Comparison of ENCODE assay signal across 23 cellular contexts in the genomic region with DNA sequence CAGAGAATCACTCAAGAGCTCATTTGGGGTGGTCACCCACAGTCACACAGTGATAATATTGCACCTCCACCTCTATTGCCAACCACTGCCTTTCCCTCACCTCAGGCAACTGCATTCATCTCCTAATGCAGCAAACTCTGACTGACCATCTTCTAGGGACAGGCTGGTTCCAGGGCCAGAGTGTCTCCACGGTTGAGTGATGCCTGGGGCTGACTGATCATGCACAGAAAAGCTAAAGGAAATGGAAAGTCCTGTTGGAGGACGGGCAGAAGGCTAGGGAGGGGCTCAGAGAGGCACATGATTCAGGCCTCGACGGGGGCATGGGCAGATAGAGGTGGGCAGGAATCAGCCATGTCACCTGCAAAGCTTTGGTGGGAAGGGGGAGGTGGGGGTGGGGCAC.
DNase-seq lines count a peak whose midpoint lies in the region; ATAC-seq, FAIRE-seq and TF ChIP-seq lines count a peak whose summit lies in the region.
"Had no signal": no experiment of that assay in that cellular context is flagged by ENCODE, and none has a peak within 500 bp of the region (broad histone marks: within the 10 kb centered on the region; RNA-seq: fewer than 3 reads in every experiment).

No MANE protein-coding gene starts in this region.

- no peak for TF ChIP-seq EP300 in H1 (IDR thresholded peaks at IDR 0.05; ENCODE audit: borderline replicate concordance in 1 of 2, low read depth in 2 of 2, low read length in 2 of 2)

- H4K8ac ChIP-seq in H1 (ENCODE audit: extremely low read depth, insufficient read depth, low read length) (no peak overlapping the region), neuronal stem cell (ENCODE audit: low read depth, low read length) (no peak overlapping the region)

- POLR2A ChIA-PET in H1 (lab: Charles Lee; ENCODE audit: partially characterized antibody), result no interaction called here

- WGBS in H1 (ENCODE audit: extremely low coverage in 1 of 2, insufficient coverage in 1 of 2, insufficient read length in 1 of 2, insufficient replicate concordance in 2 of 2, low coverage in 1 of 2, low lambda C conversion rate in 2 of 2, missing lambda C conversion rate in 1 of 2), 2 experiments, result 94% methylated on average over 4 of the region's 4 CpGs; no CpG with 5 or more reads in 1 of the 2 experiments
- WGBS in neuronal stem cell (ENCODE audit: extremely low coverage in 2 of 2, insufficient read length in 2 of 2, insufficient replicate concordance in 1 of 2), 2 donors, result no CpG with 5 or more reads among the region's 4 CpGs

- H3K27ac ChIP-seq in BLaER1, result peak overlapping the region; percentile 30; the same call in 1 of the 2 replicates
- peak overlapping the region; percentile 82 for H3K27ac ChIP-seq in Karpas-422 (ENCODE audit: low read length)
- H3K27ac ChIP-seq in H1 (ENCODE audit: low read depth, low read length), result no peak overlapping the region
- H3K27ac ChIP-seq in neuronal stem cell (replicated peaks; ENCODE audit: low read length), result no peak overlapping the region
- no peak overlapping the region for H3K27ac ChIP-seq in coronary artery
- H3K27ac ChIP-seq: HL-60 had no signal

- no peak for TF ChIP-seq POLR2A in H1 (IDR thresholded peaks at IDR 0.05; ENCODE audit: control extremely low read depth in 1 of 2, low read depth in 2 of 2, low read length in 2 of 2)

- H3K18ac ChIP-seq in H1 (ENCODE audit: extremely low read depth, low read length) (no peak overlapping the region), neuronal stem cell (ENCODE audit: low read length) (peak overlapping the region; percentile 52)

- no peak overlapping the region for H3K14ac ChIP-seq in H1 (ENCODE audit: insufficient read length)
- peak overlapping the region; percentile 17 for H3K14ac ChIP-seq in neuronal stem cell (ENCODE audit: low read length)

- 0 out of 2 replicates have a peak overlapping the region, but pooled peaks have one; percentile 18 for H2BK20ac ChIP-seq in H1 (ENCODE audit: low read length)

- H3K23me2 ChIP-seq in H1 (ENCODE audit: low read depth, low read length), result no peaks in the 10 kb centered on the region

- H2BK12ac ChIP-seq in H1 (ENCODE audit: low read depth, low read length) (0 out of 2 replicates have a peak overlapping the region, but pooled peaks have one; percentile 17), neuronal stem cell (ENCODE audit: low read length) (peak overlapping the region; percentile 34)

- no peak for ATAC-seq in GM21526 (IDR thresholded peaks at IDR 0.05; ENCODE audit: low FRiP score, unreplicated experiment)
- ATAC-seq: PC-3 had no signal

- H3K4me2 ChIP-seq in BLaER1, result peak overlapping the region; percentile 52
- peak overlapping the region; percentile 72 for H3K4me2 ChIP-seq in Karpas-422 (ENCODE audit: low read depth, low read length, poor library complexity, severe bottlenecking)
- no peak overlapping the region for H3K4me2 ChIP-seq in H1 (ENCODE audit: insufficient read depth in 1 of 2, low read depth in 2 of 2, low read length in 2 of 2)
- no peak overlapping the region for H3K4me2 ChIP-seq in neuronal stem cell (ENCODE audit: insufficient read depth, low read length, poor library complexity, severe bottlenecking)

- no peaks in the 10 kb centered on the region for H3K27me3 ChIP-seq in BLaER1
- H3K27me3 ChIP-seq in Karpas-422 (ENCODE audit: low read length), result no peaks in the 10 kb centered on the region
- no peaks in the 10 kb centered on the region for H3K27me3 ChIP-seq in H1 (replicated peaks in 1 of 4; ENCODE audit: control insufficient read depth in 3 of 4, extremely low read depth in 1 of 4, insufficient read depth in 3 of 4, low read length in 3 of 4)
- H3K27me3 ChIP-seq in neuronal stem cell (ENCODE audit: control insufficient read depth in 3 of 3, insufficient read depth in 3 of 3, low read depth in 1 of 3, low read length in 3 of 3), result peaks cover 0 to 5% (median 0%) of the 10 kb centered on the region in 3 experiments
- H3K27me3 ChIP-seq: MG63 had no signal

- H3K4me3 ChIP-seq in BLaER1 (no peak overlapping the region), Karpas-422 (ENCODE audit: low read length) (no peak overlapping the region; the same call in 1 of the 2 replicates), H1 (ENCODE audit: extremely low read depth in 1 of 4, insufficient read depth in 2 of 4, low read depth in 3 of 4, low read length in 4 of 4) (no peak overlapping the region), neuronal stem cell (ENCODE audit: low read length in 2 of 2) (no peak overlapping the region), coronary artery (no peak overlapping the region)
- H3K4me3 ChIP-seq: MG63 had no signal

- no peak overlapping the region for H3K56ac ChIP-seq in H1 (replicated peaks; ENCODE audit: insufficient read length, low read depth, low read length)

- H3K36me3 Mint-ChIP-seq in endothelial cell (ENCODE audit: low read depth, unreplicated experiment), result no peaks in the 10 kb centered on the region
- H3K36me3 Mint-ChIP-seq: CD8-positive, alpha-beta memory T cell; IgD-negative memory B cell had no signal

- no peak overlapping the region for H3K27ac Mint-ChIP-seq in endothelial cell (ENCODE audit: unreplicated experiment)
- H3K27ac Mint-ChIP-seq: CD8-positive, alpha-beta memory T cell had no signal

- no peaks in the 10 kb centered on the region for H3K9me3 Mint-ChIP-seq in endothelial cell (ENCODE audit: unreplicated experiment)
- H3K9me3 Mint-ChIP-seq: CD8-positive, alpha-beta memory T cell; IgD-negative memory B cell had no signal

- H3K4me3 Mint-ChIP-seq in endothelial cell (ENCODE audit: unreplicated experiment), result no peak overlapping the region
- H3K4me3 Mint-ChIP-seq: CD8-positive, alpha-beta memory T cell had no signal

- H2BK5ac ChIP-seq in H1 (ENCODE audit: low read depth, low read length) (no peak overlapping the region), neuronal stem cell (ENCODE audit: low read length) (no peak overlapping the region)

- H3K4me1 ChIP-seq in BLaER1 (peaks cover 16% of the 10 kb centered on the region), Karpas-422 (ENCODE audit: low read length) (peaks cover 81% of the 10 kb centered on the region), H1 (replicated peaks in 1 of 4; ENCODE audit: control insufficient read depth in 3 of 4, insufficient read depth in 4 of 4, low read length in 3 of 4) (no peaks in the 10 kb centered on the region), neuronal stem cell (ENCODE audit: control insufficient read depth in 2 of 2, insufficient read depth in 1 of 2, low read depth in 1 of 2, low read length in 2 of 2) (no peaks in the 10 kb centered on the region)

- H4K20me1 ChIP-seq in BLaER1 (no peaks in the 10 kb centered on the region), Karpas-422 (ENCODE audit: insufficient read depth, low read depth, low read length) (no peaks in the 10 kb centered on the region), H1 (replicated peaks in 1 of 2; ENCODE audit: control insufficient read depth in 1 of 2, insufficient read depth in 2 of 2, low read length in 2 of 2) (no peaks in the 10 kb centered on the region)

- no peak overlapping the region for H2BK15ac ChIP-seq in H1 (ENCODE audit: low read length)
- H2BK15ac ChIP-seq in neuronal stem cell (ENCODE audit: low read length), result no peak overlapping the region

- peak; percentile 49 for DNase-seq in Karpas-422
- DNase-seq in H1 (ENCODE audit: low read depth in 1 of 2, low spot score in 2 of 2), result no peak
- no peak for DNase-seq in neuronal stem cell (ENCODE audit: low spot score)
- DNase-seq in activated T-cell treated with anti-CD3 and anti-CD28 coated beads for 4 hours, result no peak
- no peak for DNase-seq in endothelial cell (ENCODE audit: low spot score)
- no peak for DNase-seq in coronary artery (ENCODE audit: low spot score)
- DNase-seq: C1 segment of cervical spinal cord; CD8-positive, alpha-beta memory T cell; DMS79 treated with DMSO at 0.1 percent for 48 hours; H7; Kasumi-1; MG63; NCI-H1048; NCI-H1436; NCI-H2029 treated with DMSO at 0.1 percent for 48 hours; NCI-H774; PC-3 had no signal

- H3K9me2 ChIP-seq in Karpas-422 (replicated peaks; ENCODE audit: insufficient read depth, low read length), result no peaks in the 10 kb centered on the region

- H3K79me2 ChIP-seq in Karpas-422 (ENCODE audit: low read length) (no peaks in the 10 kb centered on the region), H1 (ENCODE audit: control insufficient read depth in 1 of 2, insufficient read depth in 2 of 2, low read length in 2 of 2) (no peaks in the 10 kb centered on the region)

- H3K9me3 ChIP-seq in BLaER1, result no peaks in the 10 kb centered on the region
- no peaks in the 10 kb centered on the region for H3K9me3 ChIP-seq in Karpas-422 (ENCODE audit: low read length)
- no peaks in the 10 kb centered on the region for H3K9me3 ChIP-seq in H1 (ENCODE audit: insufficient read depth in 2 of 2, low read depth in 1 of 2, low read length in 1 of 2)
- no peaks in the 10 kb centered on the region for H3K9me3 ChIP-seq in neuronal stem cell (replicated peaks in 1 of 2; ENCODE audit: control insufficient read depth in 2 of 2, insufficient read depth in 1 of 2, low read depth in 1 of 2, low read length in 2 of 2)
- H3K9me3 ChIP-seq: MG63 had no signal

- FAIRE-seq in H1 (lab: Jason Lieb, UNC), result no peak
- FAIRE-seq: A204.1, D721Med had no signal

- no peak overlapping the region for H4K5ac ChIP-seq in H1 (ENCODE audit: insufficient read length, low read depth, low read length)

- peak overlapping the region; percentile 65; the same call in 1 of the 2 replicates for H2AFZ ChIP-seq in Karpas-422 (ENCODE audit: low read length)
- no peak overlapping the region for H2AFZ ChIP-seq in H1 (ENCODE audit: low read length)
- no peak overlapping the region for H2AFZ ChIP-seq in neuronal stem cell (ENCODE audit: low read length)

- H3K79me1 ChIP-seq in H1 (ENCODE audit: low read depth, low read length) (no peaks in the 10 kb centered on the region), neuronal stem cell (ENCODE audit: low read depth, low read length) (no peaks in the 10 kb centered on the region)

- H3K23ac ChIP-seq in H1 (ENCODE audit: insufficient read length), result no peak overlapping the region
- no peak overlapping the region for H3K23ac ChIP-seq in neuronal stem cell (ENCODE audit: low read depth, low read length, poor library complexity)

- H4K91ac ChIP-seq in H1 (replicated peaks; ENCODE audit: insufficient read length, low read length) (no peak overlapping the region), neuronal stem cell (ENCODE audit: low read depth, low read length, poor library complexity) (no peak overlapping the region)

- CTCF ChIA-PET in H1 (lab: Charles Lee; ENCODE audit: partially characterized antibody), result interaction anchor here (1.3 kb wide), 1 partner anchor 83 kb away, joined by 3 read pairs; no protein-coding TSS in a partner anchor

- no peaks in the 10 kb centered on the region for H3K4me1 Mint-ChIP-seq in endothelial cell (ENCODE audit: unreplicated experiment)
- H3K4me1 Mint-ChIP-seq: CD8-positive, alpha-beta memory T cell had no signal

- no peaks in the 10 kb centered on the region for H3K36me3 ChIP-seq in BLaER1
- no peaks in the 10 kb centered on the region for H3K36me3 ChIP-seq in Karpas-422 (ENCODE audit: insufficient read depth, low read length)
- no peaks in the 10 kb centered on the region for H3K36me3 ChIP-seq in H1 (ENCODE audit: control insufficient read depth in 2 of 4, insufficient read depth in 4 of 4, low read length in 3 of 4)
- no peaks in the 10 kb centered on the region for H3K36me3 ChIP-seq in neuronal stem cell (replicated peaks in 1 of 2; ENCODE audit: control insufficient read depth in 2 of 2, insufficient read depth in 2 of 2, low read length in 2 of 2)
- H3K36me3 ChIP-seq: MG63 had no signal

- peaks cover under 1% of the 10 kb centered on the region for H3K27me3 Mint-ChIP-seq in endothelial cell (ENCODE audit: unreplicated experiment)
- H3K27me3 Mint-ChIP-seq: CD8-positive, alpha-beta memory T cell had no signal

- TF ChIP-seq CTCF in H1 (IDR thresholded peaks at IDR 0.05; ENCODE audit: control extremely low read depth in 1 of 3, insufficient read depth in 1 of 3, low read depth in 1 of 3, low read length in 3 of 3), result no peak
- no peak for TF ChIP-seq CTCF in endothelial cell (IDR thresholded peaks at IDR 0.05; ENCODE audit: unreplicated experiment)
- TF ChIP-seq CTCF in coronary artery (IDR thresholded peaks at IDR 0.05), result no peak

- no peak overlapping the region for H2AK5ac ChIP-seq in H1 (ENCODE audit: low read depth, low read length)
- peak overlapping the region; percentile 65 for H2AK5ac ChIP-seq in neuronal stem cell (ENCODE audit: low read depth, low read length)

- TF ChIP-seq RAD21 in H1 (IDR thresholded peaks at IDR 0.05 in 1 of 2, conservative IDR thresholded peaks at IDR 0.05 in 1 of 2; ENCODE audit: low read depth in 2 of 2, low read length in 2 of 2), result no peak

- H3K4ac ChIP-seq in H1 (replicated peaks; ENCODE audit: insufficient read length, low read depth, low read length), result no peak overlapping the region
- no peak overlapping the region for H3K4ac ChIP-seq in neuronal stem cell (ENCODE audit: low read length)

- H3K9ac ChIP-seq in BLaER1 (no peak overlapping the region), Karpas-422 (ENCODE audit: low read length) (peak overlapping the region; percentile 59), H1 (replicated peaks in 1 of 4; ENCODE audit: extremely low read depth in 1 of 4, low read depth in 3 of 4, low read length in 3 of 4) (no peak overlapping the region), neuronal stem cell (ENCODE audit: low read depth, low read length, poor library complexity) (peak overlapping the region; percentile 78)

- H2BK120ac ChIP-seq in H1 (replicated peaks; ENCODE audit: low read depth, low read length), result no peak overlapping the region
- no peak overlapping the region for H2BK120ac ChIP-seq in neuronal stem cell (ENCODE audit: low read depth, low read length)

Comparison
In these comparisons a context has a peak if more than half of its experiments do, and no peak if none do; other contexts are left out.
1. H3K27ac ChIP-seq: peak in BLaER1 (single experiment) and Karpas-422 (single experiment); none in H1 (single experiment), neuronal stem cell (single experiment) and coronary artery (0 of 2).
2. H3K4me2 ChIP-seq: peak in BLaER1 (single experiment) and Karpas-422 (single experiment); none in H1 (0 of 2) and neuronal stem cell (single experiment).
3. H3K9ac ChIP-seq: peak in Karpas-422 (single experiment) and neuronal stem cell (single experiment); none in BLaER1 (single experiment) and H1 (0 of 4).